ENCODE assay signal across 2 cellular contexts in genomic region chr6:16254535-16254934, GRCh38.
TF ChIP-seq lines count a peak whose summit lies in the region.

No MANE protein-coding gene starts in this region.

TF ChIP-seq in K562, 482 proteins besides CTCF, POLR2A, EP300 and RAD21:
- TF ChIP-seq ZC3H8 (IDR thresholded peaks at IDR 0.05), result no peak
- TF ChIP-seq CHD7 (IDR thresholded peaks at IDR 0.05; ENCODE audit: low read depth, low read length), result peak; percentile 89
- no peak for TF ChIP-seq ZBED1 (IDR thresholded peaks at IDR 0.05)
- TF ChIP-seq RCOR1 (IDR thresholded peaks at IDR 0.05; ENCODE audit: borderline replicate concordance in 1 of 2, low read depth in 2 of 2, low read length in 2 of 2), result no peak

TF ChIP-seq in H1, 55 proteins besides CTCF, POLR2A, EP300 and RAD21:
- no peak for TF ChIP-seq TCF12 (IDR thresholded peaks at IDR 0.05; ENCODE audit: low read depth, low read length)
- no peak for TF ChIP-seq HDAC2 (IDR thresholded peaks at IDR 0.05; ENCODE audit: borderline replicate concordance in 1 of 2, low read depth in 2 of 2, low read length in 2 of 2)
- TF ChIP-seq CHD7 (IDR thresholded peaks at IDR 0.05; ENCODE audit: insufficient replicate concordance, low read length), result peak; percentile 98
